Comparison of ENCODE assay signal across 8 cellular contexts in the genomic region with DNA sequence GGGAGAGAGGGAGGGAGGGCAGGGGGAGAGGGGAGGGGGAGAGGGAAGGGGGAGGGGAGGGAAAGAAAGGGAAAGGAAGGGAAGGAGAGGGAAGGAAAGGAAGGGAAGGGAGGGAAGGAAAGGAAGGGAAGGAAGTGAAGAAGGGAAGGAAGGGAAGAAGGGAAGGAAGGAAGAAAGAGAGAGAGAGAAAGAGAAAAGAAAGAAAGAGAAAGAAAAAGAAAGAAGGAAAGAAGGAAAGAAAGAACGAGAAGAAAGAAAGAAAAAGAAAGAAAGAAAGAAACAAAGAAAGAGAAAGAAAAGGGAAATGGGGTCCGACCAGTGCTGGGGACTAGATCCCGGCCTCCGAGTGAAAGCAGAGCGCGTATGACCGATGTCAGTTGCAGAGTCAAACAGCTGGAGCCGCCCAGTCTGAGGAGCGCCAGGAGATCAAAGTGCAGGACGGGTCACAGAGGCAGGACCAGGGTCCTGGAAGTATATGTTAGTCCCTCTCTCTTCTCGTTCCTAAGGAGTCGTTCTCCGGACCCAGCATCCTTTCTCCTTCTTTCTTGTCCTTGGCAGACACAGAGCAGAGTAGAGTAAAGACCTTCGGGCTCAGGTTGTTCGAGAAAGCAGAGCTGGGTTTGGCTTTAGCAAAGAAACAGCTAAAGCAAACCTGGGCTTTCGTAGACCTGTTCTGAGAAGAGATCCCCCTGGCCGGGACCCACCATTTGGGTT.
DNase-seq lines count a peak whose midpoint lies in the region; TF ChIP-seq lines count a peak whose summit lies in the region.

No MANE protein-coding gene starts in this region.

- H3K27me3 Mint-ChIP-seq in endodermal cell (ENCODE audit: insufficient read depth), result peaks cover 25% of the 10 kb centered on the region

- H2AFZ ChIP-seq in trophoblast cell (ENCODE audit: insufficient read depth, low read length, poor library complexity), result no peak overlapping the region

- H3K9ac ChIP-seq in endodermal cell (ENCODE audit: extremely low read depth, low read length, poor library complexity, severe bottlenecking), result no peak overlapping the region
- no peak overlapping the region for H3K9ac ChIP-seq in trophoblast cell (ENCODE audit: low read length)

- H3K36me3 ChIP-seq in endodermal cell (ENCODE audit: control insufficient read depth, insufficient read depth, low read length) (no peaks in the 10 kb centered on the region), trophoblast cell (ENCODE audit: control insufficient read depth in 1 of 2, insufficient read depth in 2 of 2, low read length in 2 of 2) (no peaks in the 10 kb centered on the region)

- peaks cover 58% of the 10 kb centered on the region for H3K79me1 ChIP-seq in trophoblast cell (ENCODE audit: low read length)

- H3K27ac ChIP-seq in endodermal cell (ENCODE audit: low read depth, low read length) (no peak overlapping the region), trophoblast cell (ENCODE audit: low read depth, low read length) (peak overlapping the region; percentile 88)

- peaks cover 4% of the 10 kb centered on the region for H3K4me1 ChIP-seq in endodermal cell (ENCODE audit: control insufficient read depth, insufficient read depth, low read length)
- H3K4me1 ChIP-seq in trophoblast cell (ENCODE audit: control insufficient read depth in 1 of 2, insufficient read depth in 2 of 2, low read length in 2 of 2), result peaks cover 15 to 31% of the 10 kb centered on the region in 2 experiments

- H2BK120ac ChIP-seq in trophoblast cell (ENCODE audit: insufficient read depth, low read length, poor library complexity), result peak overlapping the region; percentile 97

- H3K14ac ChIP-seq in trophoblast cell (ENCODE audit: low read length), result peak overlapping the region; percentile 43

- DNase-seq in activated CD4-positive, alpha-beta T cell treated with anti-CD3 and anti-CD28 coated beads for 48 hours, result peak; percentile 4
- DNase-seq in activated CD4-positive, alpha-beta T cell treated with anti-CD3 and anti-CD28 coated beads, Interleukin-2, amount 50 U/mL, for 48 hours, result no peak
- DNase-seq in LHCN-M2 (ENCODE audit: low read depth) (peak; percentile 5), endodermal cell (peak; percentile 81), trophoblast cell (no peak), NCI-H2107 treated with DMSO at 0.1 percent for 48 hours (lab: John Stamatoyannopoulos, UW; ENCODE audit: unreplicated experiment) (no peak), CD1c-positive myeloid dendritic cell (ENCODE audit: extremely low spot score) (no peak)
- no peak for DNase-seq in NK-92 treated with Interleukin-12 subunit alpha and Interleukin-12 subunit beta, amount 100 ng/mL, for 24 hours (lab: John Stamatoyannopoulos, UW)

- H2BK5ac ChIP-seq in trophoblast cell (ENCODE audit: low read depth, low read length, poor library complexity), result peak overlapping the region; percentile 85

- peaks cover 3% of the 10 kb centered on the region for H3K79me2 ChIP-seq in trophoblast cell (ENCODE audit: control insufficient read depth, insufficient read depth, low read length, poor library complexity)

- peak overlapping the region; percentile 78 for H3K4me3 ChIP-seq in endodermal cell (ENCODE audit: low read length)
- no peak overlapping the region for H3K4me3 ChIP-seq in trophoblast cell (ENCODE audit: low read depth, low read length)

- no peak overlapping the region for H2AK5ac ChIP-seq in trophoblast cell (ENCODE audit: low read length)

- H3K36me3 Mint-ChIP-seq in endodermal cell (ENCODE audit: low read depth), result no peaks in the 10 kb centered on the region

- 6 to 10% methylated on average over 10 to 17 of the region's 17 CpGs for WGBS in endodermal cell (ENCODE audit: insufficient coverage in 1 of 2, insufficient read length in 1 of 2), 2 experiments
- no CpG with 5 or more reads among the region's 17 CpGs for WGBS in trophoblast cell (ENCODE audit: extremely low coverage, insufficient coverage, insufficient read length)

- H3K18ac ChIP-seq in trophoblast cell (ENCODE audit: low read length), result peak overlapping the region; percentile 42

- peak overlapping the region; percentile 92 for H4K91ac ChIP-seq in trophoblast cell (ENCODE audit: low read depth, low read length)

- no peak for TF ChIP-seq CTCF in endodermal cell (conservative IDR thresholded peaks at IDR 0.05)

- H4K8ac ChIP-seq in trophoblast cell (ENCODE audit: low read depth, low read length), result peak overlapping the region; percentile 67

- H3K4me2 ChIP-seq in trophoblast cell (ENCODE audit: low read length), result peak overlapping the region; percentile 44

- H3K9me3 Mint-ChIP-seq in endodermal cell, result no peaks in the 10 kb centered on the region

- peak overlapping the region; percentile 45 for H3K27ac Mint-ChIP-seq in endodermal cell

- no peak overlapping the region for H3K23ac ChIP-seq in trophoblast cell (ENCODE audit: low read length)

- no peaks in the 10 kb centered on the region for H3K9me3 ChIP-seq in endodermal cell (ENCODE audit: control insufficient read depth, low read length)
- H3K9me3 ChIP-seq in trophoblast cell (ENCODE audit: insufficient read depth, low read depth, low read length), result no peaks in the 10 kb centered on the region

- peak overlapping the region; percentile 9 for H2BK12ac ChIP-seq in trophoblast cell (ENCODE audit: low read length)

- H3K4me1 Mint-ChIP-seq in endodermal cell, result peaks cover 23% of the 10 kb centered on the region

- H3K27me3 ChIP-seq in endodermal cell (ENCODE audit: control insufficient read depth, insufficient read depth, low read length, poor library complexity, severe bottlenecking) (no peaks in the 10 kb centered on the region), trophoblast cell (ENCODE audit: insufficient read depth, low read length) (no peaks in the 10 kb centered on the region)

- peak overlapping the region; percentile 46 for H3K4me3 Mint-ChIP-seq in endodermal cell

- no peak overlapping the region for H4K12ac ChIP-seq in trophoblast cell (ENCODE audit: low read depth, low read length)

- H3K4ac ChIP-seq in trophoblast cell (ENCODE audit: low read depth, low read length), result peak overlapping the region; percentile 50

Comparison
In these comparisons a context has a peak if more than half of its experiments do, and no peak if none do; other contexts are left out.
1. DNase-seq: peak in activated CD4-positive, alpha-beta T cell treated with anti-CD3 and anti-CD28 coated beads for 48 hours (single experiment), LHCN-M2 (single experiment) and endodermal cell (single experiment); none in activated CD4-positive, alpha-beta T cell treated with anti-CD3 and anti-CD28 coated beads, Interleukin-2, amount 50 U/mL, for 48 hours (0 of 2), trophoblast cell (0 of 2), NCI-H2107 treated with DMSO at 0.1 percent for 48 hours (single experiment), CD1c-positive myeloid dendritic cell (single experiment) and NK-92 treated with Interleukin-12 subunit alpha and Interleukin-12 subunit beta, amount 100 ng/mL, for 24 hours (single experiment).